8 cellular contexts compared by ENCODE assay signal in the genomic region with DNA sequence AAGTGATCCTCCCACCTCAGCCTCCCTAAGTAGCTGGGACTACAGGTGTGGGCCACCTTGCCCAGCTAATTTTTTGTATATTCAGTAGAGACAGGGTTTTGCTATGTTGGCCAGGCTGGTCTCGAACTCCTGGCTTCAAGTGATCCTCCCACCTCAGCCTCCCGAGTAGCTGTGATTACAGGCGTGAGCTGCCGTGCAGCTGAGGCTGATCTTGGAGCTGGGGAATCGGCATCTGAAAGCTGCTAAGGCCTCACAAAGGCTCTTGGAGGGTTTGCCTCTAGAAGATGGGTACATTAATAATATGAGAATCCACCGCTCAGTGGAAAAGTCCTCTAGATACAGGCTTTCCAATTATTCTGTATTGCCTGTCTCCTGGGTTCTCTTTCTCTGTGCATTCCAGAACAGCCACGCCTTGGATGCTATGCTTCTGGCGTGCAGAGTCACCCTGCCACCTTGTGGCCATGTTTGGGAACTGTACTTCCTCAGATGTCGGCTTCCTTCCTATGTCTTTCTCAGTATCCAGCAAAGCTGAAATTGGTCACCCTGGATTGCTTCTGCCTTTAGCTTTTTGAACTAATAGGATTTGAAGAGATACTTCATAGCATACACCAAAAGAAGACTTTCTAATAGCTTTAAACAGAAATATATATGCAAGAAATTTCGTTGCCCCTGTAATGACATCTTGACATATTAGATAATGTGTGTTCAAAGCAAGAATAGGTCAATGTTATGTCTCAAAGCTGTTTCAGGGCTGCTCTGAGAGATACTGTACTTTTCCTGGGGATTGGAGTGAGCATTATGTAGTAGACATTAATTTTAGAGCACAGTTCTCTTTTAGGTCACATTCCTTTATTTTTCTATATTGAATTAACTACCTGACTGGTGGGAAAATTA. TPM values are rescaled to one million over a fixed set of nuclear protein-coding genes. Genes with fewer than 3 reads are reported as not detected.
DNase-seq lines count a peak whose midpoint lies in the region; ATAC-seq and TF ChIP-seq lines count a peak whose summit lies in the region.

No MANE protein-coding gene starts in this region.

- peak; percentile 88 for TF ChIP-seq CTCF in GM10266 (IDR thresholded peaks at IDR 0.05; ENCODE audit: control insufficient read depth, insufficient read depth, low read depth, missing control alignments)
- TF ChIP-seq CTCF in adrenal gland (IDR thresholded peaks at IDR 0.05), result peak; percentile 93 to 99 (median 96)
- TF ChIP-seq CTCF in left ventricle myocardium inferior (IDR thresholded peaks at IDR 0.05; ENCODE audit: borderline replicate concordance), result peak; percentile 96

- no peaks in the 10 kb centered on the region for H3K4me1 ChIP-seq in adrenal gland (replicated peaks in 1 of 2)
- no peaks in the 10 kb centered on the region for H3K4me1 ChIP-seq in left ventricle myocardium inferior

- DNase-seq in GM10266 (ENCODE audit: extremely low spot score), result peak; percentile 66
- DNase-seq in NCI-H128 (lab: John Stamatoyannopoulos, UW; ENCODE audit: unreplicated experiment), result peak; percentile 58
- peak; percentile 61 for DNase-seq in T follicular helper cell (ENCODE audit: low read depth)
- peak; percentile 66 to 93 (median 83) for DNase-seq in adrenal gland
- DNase-seq in left ventricle myocardium inferior, result peak; percentile 69
- peak; percentile 88 for DNase-seq in sciatic nerve (ENCODE audit: low spot score)

- intact Hi-C loops in adrenal gland (cut with DNase I), result loop anchor here (2.0 to 10.0 kb wide), 3 partner anchors 379 to 543 kb away; no protein-coding TSS in a partner anchor
- intact Hi-C loops in left ventricle myocardium inferior (cut with micrococcal nuclease), result loop anchor here (2.0 kb wide), 1 partner anchor 377 kb away; no protein-coding TSS in a partner anchor
- intact Hi-C loops in sciatic nerve (cut with DNase I), result loop anchor here (5.0 kb wide), 1 partner anchor 380 kb away; no protein-coding TSS in a partner anchor

- H3K27me3 ChIP-seq in adrenal gland, result no peaks in the 10 kb centered on the region
- H3K27me3 ChIP-seq in left ventricle myocardium inferior (ENCODE audit: low read depth), result no peaks in the 10 kb centered on the region

- H3K27ac ChIP-seq in adrenal gland (no peak overlapping the region), left ventricle myocardium inferior (replicated peaks) (no peak overlapping the region)

- 36 to 44% (median 40%) methylated on average over 9 to 10 of the region's 10 CpGs for WGBS in adrenal gland, 4 donors

- H3K9me3 ChIP-seq in adrenal gland (replicated peaks in 1 of 3) (no peaks in the 10 kb centered on the region), left ventricle myocardium inferior (replicated peaks) (no peaks in the 10 kb centered on the region)

- peak; percentile 89 for ATAC-seq in HG02571 (IDR thresholded peaks at IDR 0.05; ENCODE audit: unreplicated experiment)
- ATAC-seq in sciatic nerve, result peak; percentile 94
- no peak for ATAC-seq in HG02970 (IDR thresholded peaks at IDR 0.05; ENCODE audit: low FRiP score, unreplicated experiment)

- TF ChIP-seq POLR2A in adrenal gland (IDR thresholded peaks at IDR 0.05), result no peak

- H3K36me3 ChIP-seq in adrenal gland (replicated peaks in 1 of 2), result no peaks in the 10 kb centered on the region
- H3K36me3 ChIP-seq in left ventricle myocardium inferior, result no peaks in the 10 kb centered on the region

- H3K4me3 ChIP-seq in adrenal gland, result no peak overlapping the region
- H3K4me3 ChIP-seq in left ventricle myocardium inferior, result no peak overlapping the region

RNA-seq across cellular contexts. Expression of a gene that starts 25.1 kb away (rescaled TPM):
- 1 to 10 TPM in 1 of 8 donors, under 1 TPM in 7; 0.06 to 1.2 (median 0.16) TPM for total RNA-seq in adrenal gland
- polyA plus RNA-seq in adrenal gland, result under 1 TPM; 0.03 to 0.75 (median 0.16) TPM
- not detected for total RNA-seq in left ventricle myocardium inferior
- total RNA-seq in sciatic nerve, result not detected
